Comparison of ENCODE assay signal across 8 cellular contexts in genomic region chr1:54052934-54053744, GRCh38. TPM values are rescaled to one million over a fixed set of nuclear protein-coding genes. Genes with fewer than 3 reads are reported as not detected.
DNase-seq lines count a peak whose midpoint lies in the region; ATAC-seq and TF ChIP-seq lines count a peak whose summit lies in the region.

Gene TCEANC2 (plus strand): TSS chr1:54053608. CDS start chr1:54054423, 815 bp downstream.
Gene TMEM59 (minus strand): TSS chr1:54053204. CDS start chr1:54053188, 16 bp downstream.

- peak; percentile 96 for DNase-seq in AG09309 (ENCODE audit: low read depth)
- peak; percentile 98 for DNase-seq in NCI-H345 (lab: John Stamatoyannopoulos, UW)
- peak; percentile 92 for DNase-seq in activated B cell treated with CpG ODN at 0.5 μM for 24 hours
- DNase-seq in central memory CD4-positive, alpha-beta T cell, result peak; percentile 99
- DNase-seq in inferior parietal cortex (ENCODE audit: extremely low spot score), result peak; percentile 98
- DNase-seq in stimulated activated CD4-positive, alpha-beta T cell treated with anti-CD3 and anti-CD28 coated beads, Interleukin-12 subunit alpha, Interleukin-12 subunit beta, amount 100 ng/mL, for 24 hours (ENCODE audit: low read depth in 2 of 2), result peak; percentile 95 to 97

- peak; percentile 92 for ATAC-seq in GM19023 (IDR thresholded peaks at IDR 0.05; ENCODE audit: unreplicated experiment)
- peak; percentile 93 for ATAC-seq in HG03196 (IDR thresholded peaks at IDR 0.05; ENCODE audit: unreplicated experiment)
- peak; percentile 92 for ATAC-seq in activated B cell treated with CpG ODN at 0.5 μM for 24 hours (ENCODE audit: low read depth)

- no peaks in the 10 kb centered on the region for H3K9me3 Mint-ChIP-seq in activated B cell treated with CpG ODN at 0.5 μM for 24 hours

- H3K27ac Mint-ChIP-seq in activated B cell treated with CpG ODN at 0.5 μM for 24 hours, result no peak within 1 kb of the TSS

- peak within 1 kb of the TSS; percentile 70 for H3K4me3 ChIP-seq in AG09309 (ENCODE audit: control insufficient read depth, low read depth, low read length)

- H3K36me3 Mint-ChIP-seq in activated B cell treated with CpG ODN at 0.5 μM for 24 hours (ENCODE audit: low read depth), result peaks cover 17% of the 10 kb centered on the region

- no peaks in the 10 kb centered on the region for H3K27me3 Mint-ChIP-seq in activated B cell treated with CpG ODN at 0.5 μM for 24 hours

- intact Hi-C loops in activated B cell treated with CpG ODN at 0.5 μM for 24 hours (cut with micrococcal nuclease), result loop anchor here (1.0 to 10.0 kb wide), 12 partner anchors 17 to 1998 kb away; partner anchors contain the start of genes BTF3L4, CYB5RL, LRRC42 and MAGOH

- TF ChIP-seq CTCF in AG09309 (IDR thresholded peaks at IDR 0.05; ENCODE audit: control insufficient read depth, insufficient read depth, low read depth, low read length, missing control alignments), result no peak
- TF ChIP-seq CTCF in activated B cell treated with CpG ODN at 0.5 μM for 24 hours (IDR thresholded peaks at IDR 0.05), result no peak

- H3K4me3 Mint-ChIP-seq in activated B cell treated with CpG ODN at 0.5 μM for 24 hours, result no peak within 1 kb of the TSS

- CTCF ChIA-PET in activated B cell treated with CpG ODN at 0.5 μM for 24 hours (lab: Charles Lee), result interaction anchor here (0.6 to 2.5 kb wide), 3 partner anchors 19 to 436 kb away, joined by 3 to 12 read pairs (median 5); no protein-coding TSS in a partner anchor

- H3K4me1 Mint-ChIP-seq in activated B cell treated with CpG ODN at 0.5 μM for 24 hours, result peaks cover 38% of the 10 kb centered on the region

- POLR2A ChIA-PET in activated B cell treated with CpG ODN at 0.5 μM for 24 hours (lab: Charles Lee), result interaction anchor here (0.8 to 4.6 kb wide), 10 partner anchors 8 to 711 kb away, joined by 3 to 44 read pairs (median 4); partner anchors contain the start of genes CYB5RL, IFT25, LRRC42 and MRPL37

RNA-seq across cellular contexts. Expression of gene TCEANC2, which starts in this region (rescaled TPM):
- 7.3 and 8.1 TPM in 2 replicates for total RNA-seq in activated B cell treated with CpG ODN at 0.5 μM for 24 hours

RNA-seq across cellular contexts. Expression of gene TMEM59, which starts in this region (rescaled TPM):
- 103 and 123 TPM in 2 replicates for total RNA-seq in activated B cell treated with CpG ODN at 0.5 μM for 24 hours

Comparison
In these comparisons a context has a peak if more than half of its experiments do, and no peak if none do; other contexts are left out.
1. Peak in every context shown above with its lines: DNase-seq, ATAC-seq and H3K4me3 ChIP-seq.